In genomic region chr12:48119834-48120195, GRCh38 we compare ENCODE assay signal across 8 cellular contexts. TPM values are rescaled to one million over a fixed set of nuclear protein-coding genes. Genes with fewer than 3 reads are reported as not detected.
DNase-seq lines count a peak whose midpoint lies in the region; ATAC-seq, FAIRE-seq and TF ChIP-seq lines count a peak whose summit lies in the region.

No MANE protein-coding gene starts in this region.

- H3K79me2 ChIP-seq in MM.1S (ENCODE audit: low read length): peaks cover 37% of the 10 kb centered on the region
- H3K79me2 ChIP-seq in H1 (ENCODE audit: control insufficient read depth in 1 of 2, insufficient read depth in 2 of 2, low read length in 2 of 2): peaks cover 4 to 26% of the 10 kb centered on the region in 2 experiments; a peak in 3 of 4 replicates

- H2BK12ac ChIP-seq in H1 (ENCODE audit: low read depth, low read length): no peak overlapping the region

- no peak overlapping the region for H3K27ac ChIP-seq in CD8-positive, alpha-beta memory T cell (ENCODE audit: low read depth, low read length)
- H3K27ac ChIP-seq in MM.1S (ENCODE audit: low read length): no peak overlapping the region
- peak overlapping the region; percentile 24; the same call in 1 of the 2 replicates for H3K27ac ChIP-seq in H1 (ENCODE audit: low read depth, low read length)

- TF ChIP-seq RAD21 in H1 (IDR thresholded peaks at IDR 0.05 in 1 of 2, conservative IDR thresholded peaks at IDR 0.05 in 1 of 2; ENCODE audit: low read depth in 2 of 2, low read length in 2 of 2): no peak

- H3K9ac ChIP-seq in MM.1S (ENCODE audit: low read length) (peak overlapping the region; percentile 58), H1 (replicated peaks in 1 of 4; ENCODE audit: extremely low read depth in 1 of 4, low read depth in 3 of 4, low read length in 3 of 4) (peak overlapping the region; percentile 60 to 78 (median 74); a peak in 6 of 7 replicates)

- peaks cover 4% of the 10 kb centered on the region for H3K4me1 ChIP-seq in CD8-positive, alpha-beta memory T cell (ENCODE audit: insufficient read depth, low read length)
- H3K4me1 ChIP-seq in MM.1S (ENCODE audit: low read length): peaks cover 10% of the 10 kb centered on the region; the same call in 1 of the 2 replicates
- peaks cover 0 to 7% (median 2%) of the 10 kb centered on the region in 4 experiments; a peak in 2 of 7 replicates for H3K4me1 ChIP-seq in H1 (replicated peaks in 1 of 4; ENCODE audit: control insufficient read depth in 3 of 4, insufficient read depth in 4 of 4, low read length in 3 of 4)
- H3K4me1 ChIP-seq in neuron (ENCODE audit: insufficient read depth, low read length): peaks cover 38% of the 10 kb centered on the region

- no peak overlapping the region for H3K4ac ChIP-seq in H1 (replicated peaks; ENCODE audit: insufficient read length, low read depth, low read length)

- H3K23ac ChIP-seq in H1 (ENCODE audit: insufficient read length): no peak overlapping the region

- peaks cover 4% of the 10 kb centered on the region; the same call in 1 of the 2 replicates for H3F3A ChIP-seq in MM.1S (ENCODE audit: insufficient read depth, low read length)

- H4K8ac ChIP-seq in H1 (ENCODE audit: extremely low read depth, insufficient read depth, low read length): no peak overlapping the region

- H4K91ac ChIP-seq in H1 (replicated peaks; ENCODE audit: insufficient read length, low read length): no peak overlapping the region

- DNase-seq in CD8-positive, alpha-beta memory T cell: no peak
- DNase-seq in MM.1S (no peak), H1 (ENCODE audit: low read depth in 1 of 2, low spot score in 2 of 2) (no peak), Kasumi-1 (lab: John Stamatoyannopoulos, UW) (no peak)

- H3K4me2 ChIP-seq in MM.1S (ENCODE audit: low read depth, low read length) (peak overlapping the region; percentile 90), H1 (ENCODE audit: insufficient read depth in 1 of 2, low read depth in 2 of 2, low read length in 2 of 2) (peak overlapping the region; percentile 61 to 89)

- H2BK120ac ChIP-seq in H1 (replicated peaks; ENCODE audit: low read depth, low read length): no peak overlapping the region

- peaks cover 0 to 7% (median 4%) of the 10 kb centered on the region in 3 donors for H3K36me3 Mint-ChIP-seq in CD8-positive, alpha-beta memory T cell

- peak overlapping the region in 2 of 8 donors; percentile 57 to 71 for H3K27ac Mint-ChIP-seq in CD8-positive, alpha-beta memory T cell

- peaks cover 2% of the 10 kb centered on the region; the same call in 1 of the 2 replicates for H3K23me2 ChIP-seq in H1 (ENCODE audit: low read depth, low read length)

- POLR2A ChIA-PET in CD8-positive, alpha-beta memory T cell (lab: Charles Lee): no interaction called here
- POLR2A ChIA-PET in H1 (lab: Charles Lee; ENCODE audit: partially characterized antibody): interaction anchor here (1.1 to 3.8 kb wide), 11 partner anchors 11 to 559 kb away, joined by 3 to 56 read pairs (median 4); partner anchors contain the start of genes ASB8, SENP1, TMEM106C and VDR

- no peak overlapping the region for H3K14ac ChIP-seq in H1 (ENCODE audit: insufficient read length)

- TF ChIP-seq CTCF in MM.1S (IDR thresholded peaks at IDR 0.05; ENCODE audit: low read length) (no peak), H1 (IDR thresholded peaks at IDR 0.05; ENCODE audit: control extremely low read depth in 1 of 3, insufficient read depth in 1 of 3, low read depth in 1 of 3, low read length in 3 of 3) (no peak)

- no peaks in the 10 kb centered on the region for H3K9me3 ChIP-seq in CD8-positive, alpha-beta memory T cell (ENCODE audit: low read length)
- no peaks in the 10 kb centered on the region for H3K9me3 ChIP-seq in MM.1S (replicated peaks; ENCODE audit: insufficient read depth, low read length)
- H3K9me3 ChIP-seq in H1 (ENCODE audit: insufficient read depth in 2 of 2, low read depth in 1 of 2, low read length in 1 of 2): no peaks in the 10 kb centered on the region
- peaks cover 2% of the 10 kb centered on the region for H3K9me3 ChIP-seq in neuron (ENCODE audit: low read length)

- no peaks in the 10 kb centered on the region for H3K36me3 ChIP-seq in CD8-positive, alpha-beta memory T cell (ENCODE audit: insufficient read depth, low read length)
- H3K36me3 ChIP-seq in MM.1S (replicated peaks; ENCODE audit: insufficient read depth, low read length) (0 out of 2 replicates have a peak, but pooled peaks cover 4% of the 10 kb centered on the region), H1 (ENCODE audit: control insufficient read depth in 2 of 4, insufficient read depth in 4 of 4, low read length in 3 of 4) (peaks cover 4 to 22% (median 15%) of the 10 kb centered on the region in 4 experiments; a peak in 6 of 8 replicates), neuron (ENCODE audit: insufficient read depth, low read length) (peaks cover 20% of the 10 kb centered on the region)

- no peak overlapping the region for H4K5ac ChIP-seq in H1 (ENCODE audit: insufficient read length, low read depth, low read length)

- H2BK20ac ChIP-seq in H1 (ENCODE audit: low read length): no peak overlapping the region

- H3K9me2 ChIP-seq in MM.1S (replicated peaks; ENCODE audit: insufficient read depth, low read length): no peaks in the 10 kb centered on the region

- peak overlapping the region; percentile 96; the same call in 1 of the 2 replicates for H2BK5ac ChIP-seq in H1 (ENCODE audit: low read depth, low read length)

- no peak overlapping the region for H2BK15ac ChIP-seq in H1 (ENCODE audit: low read length)

- no peak overlapping the region for H3K18ac ChIP-seq in H1 (ENCODE audit: extremely low read depth, low read length)

- no peaks in the 10 kb centered on the region for H4K20me1 ChIP-seq in MM.1S (ENCODE audit: insufficient read depth, low read length)
- H4K20me1 ChIP-seq in H1 (replicated peaks in 1 of 2; ENCODE audit: control insufficient read depth in 1 of 2, insufficient read depth in 2 of 2, low read length in 2 of 2): peaks cover 0 to 2% of the 10 kb centered on the region in 2 experiments

- ATAC-seq in HG03175 (IDR thresholded peaks at IDR 0.05; ENCODE audit: unreplicated experiment) (no peak), GM18907 (IDR thresholded peaks at IDR 0.05; ENCODE audit: unreplicated experiment) (no peak), HG02571 (IDR thresholded peaks at IDR 0.05; ENCODE audit: unreplicated experiment) (no peak)

- FAIRE-seq in H1 (lab: Jason Lieb, UNC): no peak

- H3K4me3 ChIP-seq in CD8-positive, alpha-beta memory T cell (ENCODE audit: low read length): peak overlapping the region; percentile 19
- H3K4me3 ChIP-seq in MM.1S (ENCODE audit: low read length): peak overlapping the region; percentile 86
- peak overlapping the region; percentile 66 to 95 (median 93) for H3K4me3 ChIP-seq in H1 (ENCODE audit: extremely low read depth in 1 of 4, insufficient read depth in 2 of 4, low read depth in 3 of 4, low read length in 4 of 4)
- peak overlapping the region; percentile 56 for H3K4me3 ChIP-seq in neuron (ENCODE audit: low read length)

- no peaks in the 10 kb centered on the region for H3K27me3 ChIP-seq in CD8-positive, alpha-beta memory T cell (ENCODE audit: insufficient read depth, low read length, poor library complexity, severe bottlenecking)
- no peaks in the 10 kb centered on the region for H3K27me3 ChIP-seq in MM.1S (replicated peaks; ENCODE audit: insufficient read depth, low read length)
- no peaks in the 10 kb centered on the region for H3K27me3 ChIP-seq in H1 (replicated peaks in 1 of 4; ENCODE audit: control insufficient read depth in 3 of 4, extremely low read depth in 1 of 4, insufficient read depth in 3 of 4, low read length in 3 of 4)
- no peaks in the 10 kb centered on the region for H3K27me3 ChIP-seq in neuron (ENCODE audit: insufficient read depth, low read length)

- no peak for TF ChIP-seq EP300 in H1 (IDR thresholded peaks at IDR 0.05; ENCODE audit: borderline replicate concordance in 1 of 2, low read depth in 2 of 2, low read length in 2 of 2)

- WGBS in H1 (ENCODE audit: extremely low coverage in 1 of 2, insufficient coverage in 1 of 2, insufficient read length in 1 of 2, insufficient replicate concordance in 2 of 2, low coverage in 1 of 2, low lambda C conversion rate in 2 of 2, missing lambda C conversion rate in 1 of 2), 2 experiments: 8% methylated on average over 5 of the region's 5 CpGs; no CpG with 5 or more reads in 1 of the 2 experiments

- peak overlapping the region; percentile 89 to 97 (median 92) for H3K4me3 Mint-ChIP-seq in CD8-positive, alpha-beta memory T cell

- peaks cover 0 to 1% (median 0%) of the 10 kb centered on the region in 5 donors for H3K9me3 Mint-ChIP-seq in CD8-positive, alpha-beta memory T cell

- peaks cover 8 to 25% of the 10 kb centered on the region in 2 donors for H3K27me3 Mint-ChIP-seq in CD8-positive, alpha-beta memory T cell

- TF ChIP-seq POLR2A in H1 (IDR thresholded peaks at IDR 0.05; ENCODE audit: control extremely low read depth in 1 of 2, low read depth in 2 of 2, low read length in 2 of 2): no peak

- H3K79me1 ChIP-seq in H1 (ENCODE audit: low read depth, low read length): peaks cover 3% of the 10 kb centered on the region; the same call in 1 of the 2 replicates

- no peak overlapping the region for H2AK5ac ChIP-seq in H1 (ENCODE audit: low read depth, low read length)

- H3K4me1 Mint-ChIP-seq in CD8-positive, alpha-beta memory T cell: peaks cover 15 to 23% (median 19%) of the 10 kb centered on the region in 3 donors

- H3K56ac ChIP-seq in H1 (replicated peaks; ENCODE audit: insufficient read length, low read depth, low read length): no peak overlapping the region

- H2AFZ ChIP-seq in MM.1S (ENCODE audit: low read length) (peak overlapping the region; percentile 64), H1 (ENCODE audit: low read length) (no peak overlapping the region), neuron (ENCODE audit: low read depth, low read length) (no peak overlapping the region)

- CTCF ChIA-PET in CD8-positive, alpha-beta memory T cell (lab: Charles Lee): interaction anchor here (0.9 to 1.4 kb wide), 2 partner anchors 8 to 38 kb away, joined by 3 to 4 read pairs; partner anchors contain the start of gene ASB8
- CTCF ChIA-PET in H1 (lab: Charles Lee; ENCODE audit: partially characterized antibody): interaction anchor here (0.9 to 2.2 kb wide), 8 partner anchors 13 to 63 kb away, joined by 3 to 6 read pairs (median 4); partner anchors contain the start of genes CCDC184 and SENP1

RNA-seq across cellular contexts. Expression of gene PFKM, which starts 0.7 kb away (rescaled TPM):
- 10 to 100 TPM; 39.9 to 40.2 TPM for total RNA-seq in CD8-positive, alpha-beta memory T cell
- polyA plus RNA-seq in CD8-positive, alpha-beta memory T cell: 5.4 TPM
- total RNA-seq in H1 (2021; fragmentation: NEBNext Ultra II Directional; extraction: Animal tissue kit (Norgen Biotek cat#: 25700)): 106 and 109 TPM in 2 replicates
- polyA plus RNA-seq in H1 (2011; rRNA removed): 62.6 and 73.7 TPM in 2 replicates
- 88.9 TPM for polyA plus RNA-seq in H1 (2011; cell fraction: cytosol; rRNA removed)
- polyA plus RNA-seq in H1 (2011; cell fraction: nucleus; rRNA removed): 120 TPM
- 119 to 125 TPM (median 122 TPM) in 4 replicates for polyA plus RNA-seq in H1 (2012, experiment 1 of 2)
- polyA plus RNA-seq in H1 (2012, experiment 2 of 2): 25.5 TPM
- polyA plus RNA-seq in H1 (2013, experiment 1 of 2): 35.6 TPM
- polyA plus RNA-seq in H1 (2013, experiment 2 of 2): 32.4 TPM
- polyA minus RNA-seq in H1 (2011; rRNA and poly(A)+ RNA removed): 127 and 159 TPM in 2 replicates
- 44.6 TPM for polyA minus RNA-seq in H1 (2011; cell fraction: cytosol; rRNA and poly(A)+ RNA removed)
- polyA minus RNA-seq in H1 (2011; cell fraction: nucleus; rRNA and poly(A)+ RNA removed): 92.9 TPM

RNA-seq across cellular contexts. Expression of gene SENP1, which starts 13.9 kb away (rescaled TPM):
- total RNA-seq in CD8-positive, alpha-beta memory T cell: 10 to 100 TPM; 57.3 to 58.8 TPM
- polyA plus RNA-seq in CD8-positive, alpha-beta memory T cell: 13.4 TPM
- 29.8 and 31.5 TPM in 2 replicates for total RNA-seq in H1 (2021; fragmentation: NEBNext Ultra II Directional; extraction: Animal tissue kit (Norgen Biotek cat#: 25700))
- polyA plus RNA-seq in H1 (2011; rRNA removed): 9.5 and 14.2 TPM in 2 replicates
- 12.6 TPM for polyA plus RNA-seq in H1 (2011; cell fraction: cytosol; rRNA removed)
- 9.8 TPM for polyA plus RNA-seq in H1 (2011; cell fraction: nucleus; rRNA removed)
- polyA plus RNA-seq in H1 (2012, experiment 1 of 2): 9.6 to 15.5 TPM (median 12.5 TPM) in 4 replicates
- polyA plus RNA-seq in H1 (2012, experiment 2 of 2): 1.3 TPM
- polyA plus RNA-seq in H1 (2013, experiment 1 of 2): 16.9 TPM
- polyA plus RNA-seq in H1 (2013, experiment 2 of 2): 16.0 TPM
- 40.5 and 56.9 TPM in 2 replicates for polyA minus RNA-seq in H1 (2011; rRNA and poly(A)+ RNA removed)
- polyA minus RNA-seq in H1 (2011; cell fraction: cytosol; rRNA and poly(A)+ RNA removed): 20.7 TPM
- 39.5 TPM for polyA minus RNA-seq in H1 (2011; cell fraction: nucleus; rRNA and poly(A)+ RNA removed)

RNA-seq across cellular contexts. Expression of gene ASB8, which starts 37.5 kb away (rescaled TPM):
- 10 to 100 TPM; 32.5 to 38.1 TPM for total RNA-seq in CD8-positive, alpha-beta memory T cell
- 81.8 TPM for polyA plus RNA-seq in CD8-positive, alpha-beta memory T cell
- 8.1 and 8.3 TPM in 2 replicates for total RNA-seq in H1 (2021; fragmentation: NEBNext Ultra II Directional; extraction: Animal tissue kit (Norgen Biotek cat#: 25700))
- polyA plus RNA-seq in H1 (2011; rRNA removed): 3.8 and 4.2 TPM in 2 replicates
- 7.7 TPM for polyA plus RNA-seq in H1 (2011; cell fraction: cytosol; rRNA removed)
- polyA plus RNA-seq in H1 (2011; cell fraction: nucleus; rRNA removed): 5.0 TPM
- 7.5 to 10.4 TPM (median 8.3 TPM) in 4 replicates for polyA plus RNA-seq in H1 (2012, experiment 1 of 2)
- 5.9 TPM for polyA plus RNA-seq in H1 (2012, experiment 2 of 2)
- polyA plus RNA-seq in H1 (2013, experiment 1 of 2): 4.8 TPM
- polyA plus RNA-seq in H1 (2013, experiment 2 of 2): 4.6 TPM
- 12.5 and 15.9 TPM in 2 replicates for polyA minus RNA-seq in H1 (2011; rRNA and poly(A)+ RNA removed)
- 3.4 TPM for polyA minus RNA-seq in H1 (2011; cell fraction: cytosol; rRNA and poly(A)+ RNA removed)
- 7.7 TPM for polyA minus RNA-seq in H1 (2011; cell fraction: nucleus; rRNA and poly(A)+ RNA removed)

Comparison
In these comparisons a context has a peak if more than half of its experiments do, and no peak if none do; other contexts are left out.
1. H3K4me3 ChIP-seq: peak in every context shown above with its lines; median percentile 93 in H1; 86 in MM.1S; 56 in neuron; 19 in CD8-positive, alpha-beta memory T cell.